Comparison of ENCODE assay signal across 1 cellular context in genomic region chr22:20259336-20259705, GRCh38.
TF ChIP-seq lines count a peak whose summit lies in the region.

No MANE protein-coding gene starts in this region.

TF ChIP-seq in K562, 482 proteins besides CTCF, POLR2A, EP300 and RAD21 (continued from another document):
- TF ChIP-seq RB1 (IDR thresholded peaks at IDR 0.05; ENCODE audit: low read depth): no peak
- TF ChIP-seq KLF6 (CRISPR knock-in tag; IDR thresholded peaks at IDR 0.05; ENCODE audit: borderline replicate concordance): no peak
